23 cellular contexts compared by ENCODE assay signal in genomic region chr19:57788114-57788692, GRCh38.
"Had no signal": no experiment of that assay in that cellular context is flagged by ENCODE, and none has a peak within 500 bp of the region (broad histone marks: within the 10 kb centered on the region; RNA-seq: fewer than 3 reads in every experiment).

No MANE protein-coding gene starts in this region.

- H3K4me1 ChIP-seq: tibial artery had no signal

- H3K27ac ChIP-seq: epithelial cell of prostate, heart right ventricle, tibial artery had no signal

- H3K9me3 Mint-ChIP-seq: WTC11 had no signal

- H3K4me3 ChIP-seq: heart right ventricle, mucosa of descending colon, tibial artery had no signal

- H3K27me3 Mint-ChIP-seq: stimulated activated naive CD8-positive, alpha-beta T cell treated with anti-CD3 and anti-CD28 coated beads, Interleukin-15, Interleukin-2, amounts not matched to agents 100 ng/mL and 50 ng/mL, for 24 hours had no signal

- H3K27me3 ChIP-seq: heart right ventricle, tibial artery had no signal

- H3K4me1 Mint-ChIP-seq: endodermal cell, neural crest cell had no signal

- ATAC-seq: activated T-cell treated with anti-CD3 and anti-CD28 coated beads, Interleukin-2, amount 50 U/mL, for 72 hours; left colon; mucosa of descending colon; WTC11 had no signal

- DNase-seq: activated CD4-positive, alpha-beta T cell treated with anti-CD3 and anti-CD28 coated beads, Interleukin-2, amount 50 U/mL, for 48 hours; activated effector memory CD4-positive, alpha-beta T cell treated with anti-CD3 and anti-CD28 coated beads, Interleukin-2, amount 50 U/mL, for 16 hours; activated naive CD4-positive, alpha-beta T cell treated with anti-CD3 and anti-CD28 coated beads, Interleukin-2, amount 50 U/mL, for 16 hours; activated T-cell treated with anti-CD3 and anti-CD28 coated beads, Interleukin-2, amount 50 U/mL, for 72 hours; cortex of kidney; endodermal cell; heart right ventricle; islet precursor cell; left colon; mesendoderm; mucosa of descending colon; posterior cingulate gyrus; stimulated activated CD4-positive, alpha-beta T cell treated with anti-CD3 and anti-CD28 coated beads, Interleukin-12 subunit alpha, Interleukin-12 subunit beta, amount 100 ng/mL, for 4 hours; stimulated activated CD4-positive, alpha-beta T cell treated with anti-CD3 and anti-CD28 coated beads, Interleukin-4, amount 100 ng/mL, for 4 hours; substantia nigra; T-helper 1 cell; T-helper 9 cell; tibial artery had no signal

- H3K4me3 Mint-ChIP-seq: activated T-cell treated with anti-CD3 and anti-CD28 coated beads, Interleukin-2, amount 50 U/mL, for 72 hours; endodermal cell; neural crest cell; stimulated activated naive CD8-positive, alpha-beta T cell treated with anti-CD3 and anti-CD28 coated beads, Interleukin-15, Interleukin-2, amounts not matched to agents 100 ng/mL and 50 ng/mL, for 24 hours; WTC11 had no signal

- H3K27ac Mint-ChIP-seq: activated T-cell treated with anti-CD3 and anti-CD28 coated beads, Interleukin-2, amount 50 U/mL, for 72 hours; endodermal cell; stimulated activated naive CD8-positive, alpha-beta T cell treated with anti-CD3 and anti-CD28 coated beads, Interleukin-15, Interleukin-2, amounts not matched to agents 100 ng/mL and 50 ng/mL, for 24 hours had no signal

- FAIRE-seq: bronchial epithelial cell had no signal
